ENCODE assay signal across 8 cellular contexts in the genomic region with DNA sequence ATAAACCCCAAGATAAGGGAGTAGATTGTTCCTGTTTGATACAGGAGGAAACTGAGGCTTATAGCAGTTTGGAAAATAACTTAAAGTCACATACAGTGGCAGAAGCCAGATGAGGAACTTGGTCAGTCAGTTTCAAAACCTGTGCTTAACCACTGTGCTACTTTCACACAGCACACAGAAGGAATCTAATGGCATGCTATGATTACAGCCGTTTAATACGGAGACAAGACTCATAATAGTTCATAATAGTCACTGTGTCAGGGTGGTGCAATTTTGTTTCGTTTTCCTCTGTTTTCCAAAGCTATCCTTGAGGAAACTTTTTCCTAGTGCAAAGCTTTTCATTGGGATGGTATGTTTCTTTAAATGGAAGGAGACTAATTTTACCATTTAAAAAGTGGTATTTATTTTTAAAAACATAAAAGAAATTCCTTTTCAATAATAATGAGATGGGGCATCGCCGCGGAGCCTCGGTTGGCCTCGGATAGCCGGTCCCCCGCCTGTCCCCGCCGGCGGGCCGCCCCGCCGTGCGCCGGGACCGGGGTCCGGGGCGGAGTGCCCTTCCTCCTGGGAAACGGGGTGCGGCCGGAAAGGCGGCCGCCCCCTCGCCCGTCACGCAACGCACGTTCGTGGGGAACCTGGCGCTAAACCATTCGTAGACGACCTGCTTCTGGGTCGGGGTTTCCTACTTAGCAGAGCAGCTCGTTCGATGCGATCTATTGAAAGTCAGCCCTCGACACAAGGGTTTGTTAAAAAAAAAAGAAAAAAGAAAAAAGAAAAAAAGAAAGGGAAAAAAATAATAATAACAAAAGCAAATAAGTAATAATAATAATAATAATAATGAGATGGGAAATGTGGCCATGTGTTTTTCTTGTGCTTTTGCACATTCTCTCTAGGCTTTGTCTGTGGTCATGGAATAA.
DNase-seq lines count a peak whose midpoint lies in the region; ATAC-seq and TF ChIP-seq lines count a peak whose summit lies in the region.

No MANE protein-coding gene starts in this region.

- peak overlapping the region; percentile 65 for H3K4me3 ChIP-seq in left ventricle myocardium inferior
- peak overlapping the region; percentile 47 to 61 for H3K4me3 ChIP-seq in testis

- no peak for TF ChIP-seq POLR2A in testis (IDR thresholded peaks at IDR 0.05)

- CTCF ChIA-PET in activated B cell treated with CpG ODN at 0.5 μM for 24 hours (lab: Charles Lee): no interaction called here

- ATAC-seq in HG03066 (IDR thresholded peaks at IDR 0.05; ENCODE audit: low read depth, unreplicated experiment) (peak; percentile 83), activated B cell treated with CpG ODN at 0.5 μM for 24 hours (ENCODE audit: low read depth) (peak; percentile 61)

- H3K9me3 ChIP-seq in left ventricle myocardium inferior (replicated peaks) (peaks cover 14% of the 10 kb centered on the region), testis (no peaks in the 10 kb centered on the region)

- no peaks in the 10 kb centered on the region for H3K36me3 Mint-ChIP-seq in activated naive CD4-positive, alpha-beta T cell treated with anti-CD3 and anti-CD28 coated beads, Interleukin-2, amount 50 U/mL, for 24 hours
- H3K36me3 Mint-ChIP-seq in activated B cell treated with CpG ODN at 0.5 μM for 24 hours (ENCODE audit: low read depth): no peaks in the 10 kb centered on the region

- H3K27ac ChIP-seq in left ventricle myocardium inferior (replicated peaks): peak overlapping the region; percentile 61
- peak overlapping the region in 1 of 2 donors; percentile 23 for H3K27ac ChIP-seq in testis

- DNase-seq in activated naive CD4-positive, alpha-beta T cell (lab: John Stamatoyannopoulos, UW): no peak
- DNase-seq in activated B cell treated with CpG ODN at 0.5 μM for 24 hours: no peak
- DNase-seq in left ventricle myocardium inferior: no peak
- no peak for DNase-seq in testis
- no peak for DNase-seq in GM03348 (ENCODE audit: low spot score)
- no peak for DNase-seq in stimulated activated CD4-positive, alpha-beta T cell treated with anti-CD3 and anti-CD28 coated beads, Interleukin-4, amount 100 ng/mL, for 1 hour

- H3K27me3 ChIP-seq in left ventricle myocardium inferior (ENCODE audit: low read depth) (peaks cover 22% of the 10 kb centered on the region), testis (no peaks in the 10 kb centered on the region)

- no peak overlapping the region for H3K27ac Mint-ChIP-seq in activated naive CD4-positive, alpha-beta T cell treated with anti-CD3 and anti-CD28 coated beads, Interleukin-2, amount 50 U/mL, for 24 hours
- no peak overlapping the region for H3K27ac Mint-ChIP-seq in activated B cell treated with CpG ODN at 0.5 μM for 24 hours

- POLR2A ChIA-PET in activated B cell treated with CpG ODN at 0.5 μM for 24 hours (lab: Charles Lee): no interaction called here

- H3K4me1 ChIP-seq in left ventricle myocardium inferior (no peaks in the 10 kb centered on the region), testis (no peaks in the 10 kb centered on the region)

- no peaks in the 10 kb centered on the region for H3K4me1 Mint-ChIP-seq in activated naive CD4-positive, alpha-beta T cell treated with anti-CD3 and anti-CD28 coated beads, Interleukin-2, amount 50 U/mL, for 24 hours
- H3K4me1 Mint-ChIP-seq in activated B cell treated with CpG ODN at 0.5 μM for 24 hours: peaks cover 30% of the 10 kb centered on the region

- peak overlapping the region; percentile 57 for H3K4me3 Mint-ChIP-seq in activated naive CD4-positive, alpha-beta T cell treated with anti-CD3 and anti-CD28 coated beads, Interleukin-2, amount 50 U/mL, for 24 hours
- peak overlapping the region; percentile 77 for H3K4me3 Mint-ChIP-seq in activated B cell treated with CpG ODN at 0.5 μM for 24 hours

- H3K9me3 Mint-ChIP-seq in activated naive CD4-positive, alpha-beta T cell treated with anti-CD3 and anti-CD28 coated beads, Interleukin-2, amount 50 U/mL, for 24 hours: peaks cover 7% of the 10 kb centered on the region
- H3K9me3 Mint-ChIP-seq in activated B cell treated with CpG ODN at 0.5 μM for 24 hours: peaks cover 2% of the 10 kb centered on the region

- 23 to 29% methylated on average over 30 to 40 of the region's 40 CpGs for WGBS in testis, 2 donors

- intact Hi-C loops in activated B cell treated with CpG ODN at 0.5 μM for 24 hours (cut with micrococcal nuclease): no loop called here
- intact Hi-C loops in left ventricle myocardium inferior (cut with micrococcal nuclease): no loop called here
- intact Hi-C loops in testis (cut with DNase I; ENCODE audit: low total_unique reads): no loop called here

- TF ChIP-seq CTCF in activated B cell treated with CpG ODN at 0.5 μM for 24 hours (IDR thresholded peaks at IDR 0.05): no peak
- TF ChIP-seq CTCF in left ventricle myocardium inferior (IDR thresholded peaks at IDR 0.05; ENCODE audit: borderline replicate concordance): no peak
- no peak for TF ChIP-seq CTCF in testis (IDR thresholded peaks at IDR 0.05)

- H3K27me3 Mint-ChIP-seq in activated naive CD4-positive, alpha-beta T cell treated with anti-CD3 and anti-CD28 coated beads, Interleukin-2, amount 50 U/mL, for 24 hours: peaks cover 39% of the 10 kb centered on the region
- no peaks in the 10 kb centered on the region for H3K27me3 Mint-ChIP-seq in activated B cell treated with CpG ODN at 0.5 μM for 24 hours

- H3K36me3 ChIP-seq in left ventricle myocardium inferior (no peaks in the 10 kb centered on the region), testis (ENCODE audit: low read depth, missing control alignments) (no peaks in the 10 kb centered on the region)
